7 cellular contexts compared by ENCODE assay signal in the genomic region with DNA sequence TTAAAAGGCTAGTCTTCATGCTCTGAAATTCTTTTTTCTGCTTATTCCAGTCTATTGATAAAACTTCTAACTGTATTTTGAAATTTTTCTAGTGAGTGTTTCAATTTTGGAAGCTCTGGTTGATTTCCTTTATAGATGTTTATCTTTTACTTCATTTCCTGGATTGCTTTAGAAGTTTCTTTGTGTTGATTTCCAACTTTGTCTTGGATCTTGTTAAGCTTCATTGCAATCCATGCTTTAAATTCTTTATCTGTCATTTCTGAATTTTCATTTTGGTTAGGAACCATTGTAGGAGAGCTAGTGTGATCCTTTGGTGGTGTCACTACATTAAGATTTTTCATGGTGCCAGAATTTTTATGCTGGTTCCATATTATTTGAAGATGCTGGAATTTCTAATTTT.
"Had no signal": no experiment of that assay in that cellular context is flagged by ENCODE, and none has a peak within 500 bp of the region (broad histone marks: within the 10 kb centered on the region; RNA-seq: fewer than 3 reads in every experiment).

No MANE protein-coding gene starts in this region.

- H3K4me3 ChIP-seq: K562 had no signal

- H3K4me3 Mint-ChIP-seq: IgD-negative memory B cell had no signal

- H3K36me3 Mint-ChIP-seq: IgD-negative memory B cell had no signal

- H3K4me1 Mint-ChIP-seq: IgD-negative memory B cell had no signal

- FAIRE-seq: HepG2, HTR-8/SVneo, K562 had no signal

- DNase-seq: IMR-90, KBM-7 had no signal

- ATAC-seq: HepG2, K562 had no signal

- H3K27ac Mint-ChIP-seq: IgD-negative memory B cell had no signal

- H3K27ac ChIP-seq: HL-60 had no signal
